Comparison of ENCODE assay signal across 16 cellular contexts in genomic region chr7:123637203-123637602, GRCh38. TPM values are rescaled to one million over a fixed set of nuclear protein-coding genes. Genes with fewer than 3 reads are reported as not detected.
DNase-seq lines count a peak whose midpoint lies in the region; ATAC-seq and TF ChIP-seq lines count a peak whose summit lies in the region.
"Had no signal": no experiment of that assay in that cellular context is flagged by ENCODE, and none has a peak within 500 bp of the region (broad histone marks: within the 10 kb centered on the region; RNA-seq: fewer than 3 reads in every experiment).

No MANE protein-coding gene starts in this region.

- no peak overlapping the region for H3K9ac ChIP-seq in smooth muscle cell (ENCODE audit: low read depth)

- ATAC-seq in heart left ventricle (peak in 2 of 4 donors; percentile 38 to 49), HG03520 (IDR thresholded peaks at IDR 0.05; ENCODE audit: unreplicated experiment) (no peak)
- ATAC-seq: mucosa of descending colon had no signal

- H3K27me3 ChIP-seq in heart left ventricle (no peaks in the 10 kb centered on the region), smooth muscle cell (ENCODE audit: low read depth) (no peaks in the 10 kb centered on the region), spleen (replicated peaks in 1 of 7) (no peaks in the 10 kb centered on the region), ovary (no peaks in the 10 kb centered on the region)

- DNase-seq in heart left ventricle, result no peak
- DNase-seq in cardiac septum (ENCODE audit: low spot score), result no peak
- DNase-seq in RKO (ENCODE audit: low spot score), result peak; percentile 19
- peak; percentile 23 for DNase-seq in fibroblast of villous mesenchyme (ENCODE audit: low read depth)
- DNase-seq in smooth muscle cell (lab: John Stamatoyannopoulos, UW; ENCODE audit: unreplicated experiment), result no peak
- DNase-seq in spleen, result no peak
- no peak for DNase-seq in ovary
- DNase-seq: effector CD8-positive, alpha-beta T cell; immature natural killer cell; mucosa of descending colon; NCI-H1694 treated with DMSO at 0.1 percent for 48 hours; NCI-H748 treated with DMSO at 0.1 percent for 48 hours; SHP77 treated with DMSO at 0.1 percent for 48 hours had no signal

- TF ChIP-seq POLR2A in heart left ventricle (IDR thresholded peaks at IDR 0.05) (no peak), spleen (IDR thresholded peaks at IDR 0.05) (no peak), ovary (IDR thresholded peaks at IDR 0.05) (no peak)

- 38 to 58% (median 45%) methylated on average over 3 of the region's 3 CpGs for WGBS in heart left ventricle, 4 donors
- 32% methylated on average over 3 of the region's 3 CpGs for WGBS in smooth muscle cell (ENCODE audit: low lambda C conversion rate)
- WGBS in spleen, 5 donors, result 64 to 69% (median 66%) methylated on average over 3 of the region's 3 CpGs
- WGBS in ovary, 3 donors, result 47 to 52% (median 47%) methylated on average over 3 of the region's 3 CpGs

- no peak overlapping the region for H3K4me2 ChIP-seq in smooth muscle cell

- H3K9me3 ChIP-seq in heart left ventricle (no peaks in the 10 kb centered on the region), smooth muscle cell (replicated peaks; ENCODE audit: low read depth) (no peaks in the 10 kb centered on the region), spleen (no peaks in the 10 kb centered on the region), ovary (no peaks in the 10 kb centered on the region)
- H3K9me3 ChIP-seq: mucosa of descending colon, prostate gland had no signal

- no peaks in the 10 kb centered on the region for H3K79me2 ChIP-seq in smooth muscle cell (ENCODE audit: low read depth)

- peak overlapping the region in 8 of 12 donors; percentile 2 to 74 (median 39) for H3K27ac ChIP-seq in heart left ventricle
- no peak overlapping the region for H3K27ac ChIP-seq in smooth muscle cell (ENCODE audit: low read depth)
- H3K27ac ChIP-seq in spleen, result no peak overlapping the region
- H3K27ac ChIP-seq in ovary, result no peak overlapping the region
- H3K27ac ChIP-seq: prostate gland had no signal

- peak in 5 of 12 donors; percentile 6 to 37 (median 17) for TF ChIP-seq CTCF in heart left ventricle (IDR thresholded peaks at IDR 0.05)
- peak; percentile 29 for TF ChIP-seq CTCF in fibroblast of villous mesenchyme (IDR thresholded peaks at IDR 0.05; ENCODE audit: insufficient read depth, low read depth, low read length)
- TF ChIP-seq CTCF in smooth muscle cell (IDR thresholded peaks at IDR 0.05; ENCODE audit: borderline replicate concordance, insufficient read depth, poor library complexity, severe bottlenecking), result no peak
- no peak for TF ChIP-seq CTCF in spleen (IDR thresholded peaks at IDR 0.05 in 8 of 11, conservative IDR thresholded peaks at IDR 0.05 in 3 of 11)
- no peak for TF ChIP-seq CTCF in ovary (IDR thresholded peaks at IDR 0.05)

- intact Hi-C loops in heart left ventricle (cut with DNase I), result loop anchor here in 6 of 10 donors (5.0 to 10.0 kb wide), 6 partner anchors 40 to 230 kb away; no protein-coding TSS in a partner anchor
- intact Hi-C loops in cardiac septum (cut with DNase I), result loop anchor here (5.0 kb wide), 3 partner anchors 45 to 65 kb away; no protein-coding TSS in a partner anchor
- intact Hi-C loops in spleen (cut with DNase I; ENCODE audit: low total_unique reads), result no loop called here
- intact Hi-C loops in ovary (cut with DNase I), result no loop called here

- no peak for TF ChIP-seq EP300 in ovary (IDR thresholded peaks at IDR 0.05)

- H4K20me1 ChIP-seq in smooth muscle cell (ENCODE audit: low read depth), result no peaks in the 10 kb centered on the region

- peaks cover 3% of the 10 kb centered on the region for H3F3A ChIP-seq in smooth muscle cell (ENCODE audit: low read depth)

- H3K4me1 ChIP-seq in heart left ventricle (peaks cover 0 to 27% (median 6%) of the 10 kb centered on the region in 12 donors), smooth muscle cell (ENCODE audit: low read depth) (peaks cover 5% of the 10 kb centered on the region), spleen (no peaks in the 10 kb centered on the region), ovary (ENCODE audit: insufficient read depth) (no peaks in the 10 kb centered on the region)

- H3K4me3 ChIP-seq in heart left ventricle (peak overlapping the region in 2 of 12 donors; percentile 7 to 22), fibroblast of villous mesenchyme (ENCODE audit: low read depth, low read length) (no peak overlapping the region), smooth muscle cell (no peak overlapping the region), spleen (no peak overlapping the region), ovary (no peak overlapping the region)
- H3K4me3 ChIP-seq: mucosa of descending colon, prostate gland had no signal

- H2AFZ ChIP-seq in smooth muscle cell (ENCODE audit: low read depth), result peak overlapping the region; percentile 38

- H3K36me3 ChIP-seq in heart left ventricle, result no peaks in the 10 kb centered on the region
- no peaks in the 10 kb centered on the region for H3K36me3 ChIP-seq in smooth muscle cell (ENCODE audit: low read depth)
- H3K36me3 ChIP-seq in spleen, result no peaks in the 10 kb centered on the region
- no peaks in the 10 kb centered on the region for H3K36me3 ChIP-seq in ovary
- H3K36me3 ChIP-seq: prostate gland had no signal

RNA-seq across cellular contexts. Expression of gene LMOD2, which starts 18.5 kb away (rescaled TPM):
- total RNA-seq in heart left ventricle (1,000 to 10,000 TPM in 3 of 9 donors, 100 to 1,000 TPM in 6; 348 to 1,479 (median 780) TPM), cardiac septum (1,161 TPM), fibroblast of villous mesenchyme (not detected in 2 replicates), smooth muscle cell (not detected in 2 replicates), spleen (not detected), ovary (under 1 TPM in 1 of 7 donors, not detected in 6; 0.15 TPM)
- polyA plus RNA-seq in heart left ventricle (100 to 1,000 TPM; 202 to 467 TPM), smooth muscle cell (0.10 TPM in 1 of 2 replicates, not detected in the other), spleen (under 1 TPM in 1 of 3 donors, not detected in 2; 0.03 TPM), ovary (under 1 TPM in 1 of 2 donors, not detected in 1; 0.07 TPM)
- total RNA-seq: frontal cortex had no signal
- polyA plus RNA-seq: immature natural killer cell had no signal

RNA-seq across cellular contexts. Expression of gene ASB15, which starts 35.6 kb away (rescaled TPM):
- total RNA-seq in heart left ventricle, result 10 to 100 TPM; 25.4 to 77.1 (median 45.9) TPM
- polyA plus RNA-seq in heart left ventricle, result 10 to 100 TPM in 1 of 2 donors, 1 to 10 TPM in 1; 2.2 to 20.9 TPM
- total RNA-seq in cardiac septum, result 20.0 TPM
- not detected in 2 replicates for total RNA-seq in fibroblast of villous mesenchyme
- not detected in 2 replicates for total RNA-seq in smooth muscle cell
- 0.07 and 0.20 TPM in 2 replicates for polyA plus RNA-seq in smooth muscle cell
- not detected for total RNA-seq in spleen
- under 1 TPM in 1 of 3 donors, not detected in 2; 0.03 TPM for polyA plus RNA-seq in spleen
- total RNA-seq in ovary, result not detected
- not detected for polyA plus RNA-seq in ovary
- total RNA-seq: frontal cortex, mucosa of descending colon had no signal
- polyA plus RNA-seq: immature natural killer cell had no signal

Comparison
In these comparisons a context has a peak if more than half of its experiments do, and no peak if none do; other contexts are left out.
1. DNase-seq: peak in RKO (single experiment) and fibroblast of villous mesenchyme (single experiment); none in heart left ventricle (0 of 5), cardiac septum (single experiment), smooth muscle cell (single experiment), spleen (single experiment) and ovary (0 of 5).
2. H3K27ac ChIP-seq: peak in heart left ventricle (8 of 12); none in smooth muscle cell (single experiment), spleen (0 of 8) and ovary (0 of 2).
3. RNA of gene LMOD2, which starts 18.5 kb away (total RNA-seq): 1,161 TPM in cardiac septum (single experiment) and 348 to 1,479 TPM in heart left ventricle; not detected in fibroblast of villous mesenchyme, not detected in smooth muscle cell, not detected in spleen and 0.15 TPM in ovary; every median in the first group is over 100 times any median in the second.
4. RNA of gene ASB15, which starts 35.6 kb away (total RNA-seq): 25.4 to 77.1 TPM in heart left ventricle and 20.0 TPM in cardiac septum (single experiment); not detected in fibroblast of villous mesenchyme, not detected in smooth muscle cell, not detected in spleen and not detected in ovary; every median in the first group is over 10 times any median in the second.
5. intact Hi-C loops: an anchor here in heart left ventricle (5.0 to 10.0 kb wide) and cardiac septum (5.0 kb wide); none called in spleen and ovary.